In genomic region chr1:33182452-33182851, GRCh38 we compare ENCODE assay signal across 8 cellular contexts. TPM values are rescaled to one million over a fixed set of nuclear protein-coding genes. Genes with fewer than 3 reads are reported as not detected.
DNase-seq lines count a peak whose midpoint lies in the region; ATAC-seq, FAIRE-seq and TF ChIP-seq lines count a peak whose summit lies in the region.

No MANE protein-coding gene starts in this region.

- TF ChIP-seq CTCF in mammary epithelial cell (conservative IDR thresholded peaks at IDR 0.05 in 1 of 2, IDR thresholded peaks at IDR 0.05 in 1 of 2; ENCODE audit: extremely low read depth in 1 of 2, insufficient read depth in 1 of 2, low read depth in 1 of 2, low read length in 2 of 2): no peak

- H3K9ac ChIP-seq in mammary epithelial cell (ENCODE audit: insufficient read depth, low read length): no peak overlapping the region

- no peaks in the 10 kb centered on the region for H3K79me2 ChIP-seq in mammary epithelial cell (ENCODE audit: insufficient read depth, low read length)

- no peaks in the 10 kb centered on the region for H3K36me3 ChIP-seq in mammary epithelial cell (ENCODE audit: insufficient read depth, low read length)
- peaks cover 0 to 4% of the 10 kb centered on the region in 2 donors for H3K36me3 ChIP-seq in muscle layer of duodenum (ENCODE audit: control insufficient read depth in 1 of 2, insufficient read depth in 2 of 2, low read length in 2 of 2)

- BruUV-seq in mammary epithelial cell (replicated peaks; lab: Mats Ljungman, UMichigan): no TSS peak

- peak overlapping the region; percentile 66 for H2AFZ ChIP-seq in mammary epithelial cell (ENCODE audit: low read depth, low read length)

- WGBS in mammary epithelial cell (ENCODE audit: low coverage, missing lambda C conversion rate): 62% methylated on average over 4 of the region's 4 CpGs

- H3K27me3 ChIP-seq in mammary epithelial cell (ENCODE audit: insufficient read depth, low read length): no peaks in the 10 kb centered on the region
- H3K27me3 ChIP-seq in muscle layer of duodenum (ENCODE audit: low read depth, low read length): no peaks in the 10 kb centered on the region

- intact Hi-C loops in mammary epithelial cell (cut with micrococcal nuclease): no loop called here

- H3K27ac ChIP-seq in mammary epithelial cell (ENCODE audit: insufficient read depth, low read depth, low read length) (no peak overlapping the region), muscle layer of duodenum (ENCODE audit: low read length) (no peak overlapping the region)

- ATAC-seq in HG03565 (IDR thresholded peaks at IDR 0.05; ENCODE audit: unreplicated experiment): no peak

- H3K4me1 ChIP-seq in mammary epithelial cell (ENCODE audit: insufficient read depth, low read length): peaks cover 17% of the 10 kb centered on the region
- peaks cover 3 to 24% of the 10 kb centered on the region in 2 donors for H3K4me1 ChIP-seq in muscle layer of duodenum (ENCODE audit: control insufficient read depth in 1 of 2, insufficient read depth in 2 of 2, low read length in 2 of 2)

- dilution Hi-C loops in mammary epithelial cell (cut with HindIII; ENCODE audit: low sequenced_read_pairs): no loop called here

- TF ChIP-seq POLR2A in H54 (IDR thresholded peaks at IDR 0.05; ENCODE audit: low read depth, low read length): no peak

- H3K9me3 ChIP-seq in mammary epithelial cell (replicated peaks; ENCODE audit: insufficient read depth, low read length) (no peaks in the 10 kb centered on the region), muscle layer of duodenum (ENCODE audit: control insufficient read depth in 1 of 2, low read length in 2 of 2) (no peaks in the 10 kb centered on the region)

- FAIRE-seq in H54 (lab: Jason Lieb, UNC): no peak

- CTCF ChIA-PET in mammary epithelial cell (lab: Charles Lee; ENCODE audit: low non-redundant PET): interaction anchor here (1.1 kb wide), 1 partner anchor 187 kb away, joined by 4 read pairs; no protein-coding TSS in a partner anchor

- DNase-seq in EH (ENCODE audit: low read depth) (peak; percentile 47), NCI-H2171 (lab: John Stamatoyannopoulos, UW) (peak; percentile 85), mammary epithelial cell (peak; percentile 23), NOMO-1 treated with DMSO at 0.1 percent for 48 hours (lab: John Stamatoyannopoulos, UW; ENCODE audit: unreplicated experiment) (no peak), HuH-7 (ENCODE audit: low spot score) (no peak), H54 (ENCODE audit: insufficient read length, low spot score) (no peak)

- peak overlapping the region; percentile 97 for H3K4me2 ChIP-seq in mammary epithelial cell (ENCODE audit: insufficient read depth, low read depth, low read length)

- no peaks in the 10 kb centered on the region for H4K20me1 ChIP-seq in mammary epithelial cell (ENCODE audit: insufficient read depth, low read length)

- H3K4me3 ChIP-seq in mammary epithelial cell (replicated peaks in 1 of 3; ENCODE audit: insufficient read depth in 1 of 3, low read depth in 2 of 3, low read length in 3 of 3): peak overlapping the region in 1 of 3 experiments; percentile 69
- peak overlapping the region; percentile 59 to 91 for H3K4me3 ChIP-seq in muscle layer of duodenum (ENCODE audit: low read depth in 1 of 2, low read length in 2 of 2)

- in situ Hi-C loops in mammary epithelial cell (cut with MboI; ENCODE audit: low sequenced_read_pairs in 2 of 2): no loop called here

RNA-seq across cellular contexts. Expression of gene TRIM62, which starts 0.6 kb away (rescaled TPM):
- 1 to 10 TPM; 4.2 to 5.6 TPM for total RNA-seq in mammary epithelial cell
- polyA plus RNA-seq in mammary epithelial cell: 2.9 TPM
- 4.0 TPM for polyA minus RNA-seq in mammary epithelial cell

Comparison
In these comparisons a context has a peak if more than half of its experiments do, and no peak if none do; other contexts are left out.
1. DNase-seq: peak in EH (single experiment), NCI-H2171 (single experiment) and mammary epithelial cell (single experiment); none in NOMO-1 treated with DMSO at 0.1 percent for 48 hours (single experiment), HuH-7 (single experiment) and H54 (single experiment).